8 cellular contexts compared by ENCODE assay signal in genomic region chr4:155952546-155952945, GRCh38. TPM values are rescaled to one million over a fixed set of nuclear protein-coding genes. Genes with fewer than 3 reads are reported as not detected.
A peak's percentile ranks its signal among the peaks of the same experiment; 100 is the strongest.
DNase-seq lines count a peak whose midpoint lies in the region; ATAC-seq, FAIRE-seq and TF ChIP-seq lines count a peak whose summit lies in the region.

No MANE protein-coding gene starts in this region.

- H4K8ac ChIP-seq in mesenchymal stem cell (ENCODE audit: low read length) = no peak overlapping the region

- ATAC-seq in upper lobe of left lung (ENCODE audit: low FRiP score in 2 of 2) (no peak), GM21825 (IDR thresholded peaks at IDR 0.05; ENCODE audit: unreplicated experiment) (no peak)

- no peaks in the 10 kb centered on the region for H3K36me3 Mint-ChIP-seq in activated naive CD4-positive, alpha-beta T cell treated with anti-CD3 and anti-CD28 coated beads, Interleukin-2, amount 10 ng/mL, durations not matched to agents 7 days and 5 days

- no peaks in the 10 kb centered on the region for H3K27me3 ChIP-seq in bronchial epithelial cell (ENCODE audit: control insufficient read depth, insufficient read depth, low read length)
- H3K27me3 ChIP-seq in mesenchymal stem cell (ENCODE audit: control insufficient read depth in 1 of 2, insufficient read depth in 1 of 2, low read length in 2 of 2) = no peaks in the 10 kb centered on the region
- no peaks in the 10 kb centered on the region for H3K27me3 ChIP-seq in upper lobe of left lung

- H3K9me3 ChIP-seq in mesenchymal stem cell (ENCODE audit: control insufficient read depth, low read length) (no peaks in the 10 kb centered on the region), upper lobe of left lung (no peaks in the 10 kb centered on the region)

- no peak overlapping the region for H3K27ac Mint-ChIP-seq in activated naive CD4-positive, alpha-beta T cell treated with anti-CD3 and anti-CD28 coated beads, Interleukin-2, amount 10 ng/mL, durations not matched to agents 7 days and 5 days

- no peaks in the 10 kb centered on the region for H3K79me1 ChIP-seq in mesenchymal stem cell (replicated peaks; ENCODE audit: low read length, poor library complexity, severe bottlenecking)

- no peak overlapping the region for H3K23ac ChIP-seq in mesenchymal stem cell (ENCODE audit: low read length in 2 of 2)

- H3K36me3 ChIP-seq in bronchial epithelial cell (ENCODE audit: control insufficient read depth, insufficient read depth, low read length) (no peaks in the 10 kb centered on the region), mesenchymal stem cell (ENCODE audit: control insufficient read depth in 1 of 2, insufficient read depth in 2 of 2, low read depth in 1 of 2, low read length in 2 of 2) (no peaks in the 10 kb centered on the region), upper lobe of left lung (no peaks in the 10 kb centered on the region)

- H3K9me3 Mint-ChIP-seq in activated naive CD4-positive, alpha-beta T cell treated with anti-CD3 and anti-CD28 coated beads, Interleukin-2, amount 10 ng/mL, durations not matched to agents 7 days and 5 days = no peaks in the 10 kb centered on the region

- peak overlapping the region in 1 of 2 experiments; percentile 30 for H3K4ac ChIP-seq in mesenchymal stem cell (ENCODE audit: low read depth in 1 of 2, low read length in 2 of 2)

- TF ChIP-seq EP300 in upper lobe of left lung (IDR thresholded peaks at IDR 0.05) = no peak

- peaks cover 17% of the 10 kb centered on the region for H3K4me1 Mint-ChIP-seq in activated naive CD4-positive, alpha-beta T cell treated with anti-CD3 and anti-CD28 coated beads, Interleukin-2, amount 10 ng/mL, durations not matched to agents 7 days and 5 days

- no peak overlapping the region for H3K14ac ChIP-seq in mesenchymal stem cell (ENCODE audit: low read length in 2 of 2)

- no peak overlapping the region for H2BK15ac ChIP-seq in mesenchymal stem cell (ENCODE audit: low read depth, poor library complexity, severe bottlenecking)

- peak overlapping the region; percentile 99 for H3K9ac ChIP-seq in mesenchymal stem cell (ENCODE audit: low read length)

- no peak for FAIRE-seq in bronchial epithelial cell (lab: Jason Lieb, UNC)

- H3K4me3 ChIP-seq in bronchial epithelial cell (ENCODE audit: low read depth, low read length) (no peak overlapping the region), mesenchymal stem cell (ENCODE audit: insufficient read depth in 1 of 2, low read depth in 1 of 2, low read length in 2 of 2) (peak overlapping the region in 1 of 2 experiments; percentile 93), upper lobe of left lung (peak overlapping the region in 3 of 4 donors; percentile 56 to 87 (median 70))

- H2BK120ac ChIP-seq in mesenchymal stem cell (ENCODE audit: low read depth, low read length) = no peak overlapping the region

- CTCF ChIA-PET in activated naive CD4-positive, alpha-beta T cell treated with anti-CD3 and anti-CD28 coated beads, Interleukin-2, amount 10 ng/mL, durations not matched to agents 7 days and 5 days (lab: Charles Lee) = interaction anchor here (1.0 to 2.6 kb wide), 3 partner anchors 9 to 1014 kb away, joined by 3 to 17 read pairs (median 14); no protein-coding TSS in a partner anchor

- 87% methylated on average over 4 of the region's 4 CpGs for WGBS in mesenchymal stem cell
- WGBS in upper lobe of left lung, 2 donors = 45 to 49% methylated on average over 4 of the region's 4 CpGs

- peaks cover 4% of the 10 kb centered on the region for H3K4me1 ChIP-seq in mesenchymal stem cell (ENCODE audit: control insufficient read depth, insufficient read depth, low read depth, low read length)
- peaks cover 0 to 12% (median 6%) of the 10 kb centered on the region in 4 donors for H3K4me1 ChIP-seq in upper lobe of left lung

- H2AK5ac ChIP-seq in mesenchymal stem cell (ENCODE audit: low read length, severe bottlenecking) = no peak overlapping the region

- H3K27ac ChIP-seq in mesenchymal stem cell (ENCODE audit: low read length, poor library complexity, severe bottlenecking) (peak overlapping the region; percentile 55), upper lobe of left lung (peak overlapping the region; percentile 24 to 99 (median 98))

- H2BK12ac ChIP-seq in mesenchymal stem cell (ENCODE audit: low read length in 2 of 2) = no peak overlapping the region

- no peak for TF ChIP-seq POLR2A in upper lobe of left lung (IDR thresholded peaks at IDR 0.05)

- TF ChIP-seq CTCF in bronchial epithelial cell (IDR thresholded peaks at IDR 0.05; ENCODE audit: insufficient read depth, low read length, severe bottlenecking) (no peak), upper lobe of left lung (IDR thresholded peaks at IDR 0.05) (no peak)

- H2BK5ac ChIP-seq in mesenchymal stem cell (ENCODE audit: low read depth, low read length, poor library complexity, severe bottlenecking) = no peak overlapping the region

- no peak overlapping the region for H3K18ac ChIP-seq in mesenchymal stem cell (ENCODE audit: low read depth in 1 of 2, low read length in 2 of 2)

- no peaks in the 10 kb centered on the region for H3K27me3 Mint-ChIP-seq in activated naive CD4-positive, alpha-beta T cell treated with anti-CD3 and anti-CD28 coated beads, Interleukin-2, amount 10 ng/mL, durations not matched to agents 7 days and 5 days

- no peak overlapping the region for H4K91ac ChIP-seq in mesenchymal stem cell (ENCODE audit: low read length)

- H3K4me3 Mint-ChIP-seq in activated naive CD4-positive, alpha-beta T cell treated with anti-CD3 and anti-CD28 coated beads, Interleukin-2, amount 10 ng/mL, durations not matched to agents 7 days and 5 days = peak overlapping the region; percentile 16

- no peak for DNase-seq in activated naive CD4-positive, alpha-beta T cell treated with anti-CD3 and anti-CD28 coated beads, Interleukin-2, amount 10 ng/mL, durations not matched to agents 7 days and 5 days
- no peak for DNase-seq in activated naive CD4-positive, alpha-beta T cell treated with Interleukin-2 at 50 U/mL for 16 hours
- DNase-seq in bronchial epithelial cell (ENCODE audit: low read depth) (peak; percentile 32), mesenchymal stem cell (peak; percentile 41), upper lobe of left lung (no peak), NCI-H748 treated with DMSO at 0.1 percent for 48 hours (lab: John Stamatoyannopoulos, UW) (no peak), UCSD-AML1 (lab: John Stamatoyannopoulos, UW; ENCODE audit: unreplicated experiment) (no peak)

- no peak overlapping the region for H3K4me2 ChIP-seq in mesenchymal stem cell (ENCODE audit: low read length, poor library complexity, severe bottlenecking)

- H2AFZ ChIP-seq in mesenchymal stem cell (ENCODE audit: low read depth, low read length) = no peak overlapping the region

RNA-seq across cellular contexts. Expression of gene CTSO, which starts 1.1 kb away (rescaled TPM):
- total RNA-seq in bronchial epithelial cell (1.1 and 2.9 TPM in 2 replicates), upper lobe of left lung (10 to 100 TPM in 5 of 6 donors, 1 to 10 TPM in 1; 9.4 to 34.7 (median 22.5) TPM)
- 20.2 TPM for polyA plus RNA-seq in mesenchymal stem cell (2013, experiment 1 of 2)
- polyA plus RNA-seq in mesenchymal stem cell (2013, experiment 2 of 2) = 21.1 TPM

RNA-seq across cellular contexts. Expression of gene TDO2, which starts 49.0 kb away (rescaled TPM):
- total RNA-seq in bronchial epithelial cell = 0.38 TPM in 1 of 2 replicates, not detected in the other
- polyA plus RNA-seq in mesenchymal stem cell (2013, experiment 1 of 2) = 4.9 TPM
- polyA plus RNA-seq in mesenchymal stem cell (2013, experiment 2 of 2) = 5.3 TPM
- total RNA-seq in upper lobe of left lung = 1 to 10 TPM in 2 of 6 donors, under 1 TPM in 1, not detected in 3; 0.74 to 2.3 (median 2.1) TPM

Comparison
In these comparisons a context has a peak if more than half of its experiments do, and no peak if none do; other contexts are left out.
1. DNase-seq: peak in bronchial epithelial cell (single experiment) and mesenchymal stem cell (single experiment); none in activated naive CD4-positive, alpha-beta T cell treated with anti-CD3 and anti-CD28 coated beads, Interleukin-2, amount 10 ng/mL, durations not matched to agents 7 days and 5 days (single experiment), activated naive CD4-positive, alpha-beta T cell treated with Interleukin-2 at 50 U/mL for 16 hours (single experiment), upper lobe of left lung (0 of 2), NCI-H748 treated with DMSO at 0.1 percent for 48 hours (single experiment) and UCSD-AML1 (single experiment).